Comparison of ENCODE assay signal across 8 cellular contexts in genomic region chr11:108664730-108665525, GRCh38. TPM values are rescaled to one million over a fixed set of nuclear protein-coding genes. Genes with fewer than 3 reads are reported as not detected.
DNase-seq lines count a peak whose midpoint lies in the region; ATAC-seq, FAIRE-seq and TF ChIP-seq lines count a peak whose summit lies in the region.

TSS of gene DDX10 (plus strand) at chr11:108665069. CDS start at chr11:108665154, 85 bp downstream.

- peaks cover 31% of the 10 kb centered on the region for H3K4me1 ChIP-seq in body of pancreas
- H3K4me1 ChIP-seq in sigmoid colon = peaks cover 0 to 29% (median 26%) of the 10 kb centered on the region in 4 donors

- H3K27me3 ChIP-seq in body of pancreas (no peaks in the 10 kb centered on the region), sigmoid colon (no peaks in the 10 kb centered on the region)

- WGBS in body of pancreas, 2 donors = 0% methylated on average over 47 to 61 of the region's 61 CpGs
- WGBS in sigmoid colon, 2 donors = 0% methylated on average over 61 of the region's 61 CpGs

- H3K4me3 ChIP-seq in body of pancreas = peak within 1 kb of the TSS; percentile 60 to 85
- peak within 1 kb of the TSS; percentile 72 to 90 (median 81) for H3K4me3 ChIP-seq in sigmoid colon

- DNase-seq in 8988T = peak; percentile 73
- DNase-seq in NCI-H2107 treated with DMSO at 0.1 percent for 48 hours (lab: John Stamatoyannopoulos, UW; ENCODE audit: unreplicated experiment) = peak; percentile 96
- DNase-seq in body of pancreas = peak; percentile 98 to 99 (median 98)
- DNase-seq in iPS DF 4.7 (ENCODE audit: extremely low read depth, low spot score) = peak; percentile 91
- peak; percentile 99 for DNase-seq in sigmoid colon

- ATAC-seq in GM18520 (IDR thresholded peaks at IDR 0.05; ENCODE audit: unreplicated experiment) (peak; percentile 80), HG03064 (IDR thresholded peaks at IDR 0.05; ENCODE audit: low read depth, unreplicated experiment) (peak; percentile 75), body of pancreas (peak; percentile 100)

- peak in 1 of 4 donors; percentile 21 for TF ChIP-seq EP300 in sigmoid colon (IDR thresholded peaks at IDR 0.05)

- peak; percentile 94 for FAIRE-seq in TTC549 (lab: Jason Lieb, UNC)

- TF ChIP-seq POLR2A in body of pancreas (IDR thresholded peaks at IDR 0.05) (peak; percentile 32 to 73 (median 69)), sigmoid colon (IDR thresholded peaks at IDR 0.05) (no peak)

- H3K9me3 ChIP-seq in body of pancreas = no peaks in the 10 kb centered on the region
- no peaks in the 10 kb centered on the region for H3K9me3 ChIP-seq in sigmoid colon

- H3K36me3 ChIP-seq in body of pancreas (replicated peaks in 1 of 2; ENCODE audit: insufficient read depth in 1 of 2, low read depth in 2 of 2) = no peaks in the 10 kb centered on the region
- H3K36me3 ChIP-seq in sigmoid colon = no peaks in the 10 kb centered on the region

- H3K27ac ChIP-seq in body of pancreas (peak within 1 kb of the TSS in 3 of 4 donors; percentile 55 to 77 (median 57)), sigmoid colon (peak within 1 kb of the TSS; percentile 68 to 81 (median 70))

- intact Hi-C loops in body of pancreas (cut with DNase I) = no loop called here
- intact Hi-C loops in sigmoid colon (cut with DNase I) = loop anchor here (5.0 to 10.0 kb wide), 4 partner anchors 168 to 660 kb away; partner anchors contain the start of genes ACAT1, ATM, CUL5 and NPAT

- TF ChIP-seq CTCF in body of pancreas (IDR thresholded peaks at IDR 0.05) = peak in 2 of 7 experiments; percentile 25 to 42
- no peak for TF ChIP-seq CTCF in sigmoid colon (IDR thresholded peaks at IDR 0.05)

RNA-seq across cellular contexts. Expression of gene DDX10, which starts in this region (rescaled TPM):
- total RNA-seq in body of pancreas (10 to 100 TPM; 11.7 to 18.5 TPM), sigmoid colon (10 to 100 TPM; 12.8 to 41.0 (median 26.7) TPM)
- 10 to 100 TPM; 12.0 to 18.2 (median 12.0) TPM for polyA plus RNA-seq in sigmoid colon

Comparison
In these comparisons a context has a peak if more than half of its experiments do, and no peak if none do; other contexts are left out.
1. Peak in every context shown above with its lines: DNase-seq, ATAC-seq, H3K4me3 ChIP-seq and H3K27ac ChIP-seq.
2. POLR2A ChIP-seq: peak in body of pancreas (3 of 3); none in sigmoid colon (0 of 2).